ENCODE assay signal across 24 cellular contexts in the genomic region with DNA sequence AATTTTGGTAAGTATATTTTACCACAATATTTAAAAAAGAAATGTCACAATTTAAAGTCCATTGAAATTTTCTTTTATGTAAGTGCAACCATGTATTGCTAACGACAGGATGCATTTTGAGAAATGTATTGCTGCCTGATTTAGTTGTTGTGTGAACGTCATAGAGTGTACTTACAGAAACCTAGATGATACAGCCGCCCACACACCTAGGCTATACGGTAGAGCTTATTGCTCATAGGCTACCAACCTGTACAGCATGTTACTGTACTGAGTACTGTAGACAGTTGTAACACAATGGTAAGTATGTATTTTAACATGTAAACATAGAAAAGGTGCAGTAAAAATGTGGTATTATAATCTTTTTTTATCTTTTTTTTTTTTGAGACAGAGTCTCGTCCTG. TPM values are rescaled to one million over a fixed set of nuclear protein-coding genes. Genes with fewer than 3 reads are reported as not detected.
DNase-seq lines count a peak whose midpoint lies in the region; ATAC-seq and TF ChIP-seq lines count a peak whose summit lies in the region.
"Had no signal": no experiment of that assay in that cellular context is flagged by ENCODE, and none has a peak within 500 bp of the region (broad histone marks: within the 10 kb centered on the region; RNA-seq: fewer than 3 reads in every experiment).

No MANE protein-coding gene starts in this region.

- H3K9me3 ChIP-seq in upper lobe of right lung: no peaks in the 10 kb centered on the region
- H3K9me3 ChIP-seq: gastroesophageal sphincter, prostate gland, transverse colon had no signal

- no peak overlapping the region for H3K27ac ChIP-seq in upper lobe of right lung
- H3K27ac ChIP-seq: gastroesophageal sphincter, prostate gland, skin epidermis, transverse colon had no signal

- no peaks in the 10 kb centered on the region for H3K4me1 ChIP-seq in upper lobe of right lung
- H3K4me1 ChIP-seq: prostate gland had no signal

- H3K27me3 Mint-ChIP-seq in activated CD8-positive, alpha-beta T cell treated with anti-CD3 and anti-CD28 coated beads for 36 hours: no peaks in the 10 kb centered on the region
- no peaks in the 10 kb centered on the region for H3K27me3 Mint-ChIP-seq in activated CD8-positive, alpha-beta T cell treated with anti-CD3 and anti-CD28 coated beads, Interleukin-2, amount 10 ng/mL, durations not matched to agents 7 days and 5 days (ENCODE audit: low read depth)
- no peaks in the 10 kb centered on the region for H3K27me3 Mint-ChIP-seq in activated T-helper 17 cell treated with anti-CD3 and anti-CD28 coated beads, Interleukin-2, amount 50 U/mL, for 72 hours
- H3K27me3 Mint-ChIP-seq: CD8-positive, alpha-beta memory T cell; central memory CD8-positive, alpha-beta T cell; stimulated activated memory B cell treated with anti-CD40 and anti-IgM and Interleukin-4, amounts not matched to agents 10 μg/mL and 1 μg/mL and 100 μg/mL, for 72 hours had no signal

- intact Hi-C loops in activated CD8-positive, alpha-beta T cell treated with anti-CD3 and anti-CD28 coated beads for 36 hours (cut with micrococcal nuclease): no loop called here
- intact Hi-C loops in upper lobe of right lung (cut with DNase I): no loop called here

- H3K4me3 Mint-ChIP-seq in activated CD8-positive, alpha-beta T cell treated with anti-CD3 and anti-CD28 coated beads for 36 hours: no peak overlapping the region
- no peak overlapping the region for H3K4me3 Mint-ChIP-seq in activated CD8-positive, alpha-beta T cell treated with anti-CD3 and anti-CD28 coated beads, Interleukin-2, amount 10 ng/mL, durations not matched to agents 7 days and 5 days
- no peak overlapping the region for H3K4me3 Mint-ChIP-seq in activated T-helper 17 cell treated with anti-CD3 and anti-CD28 coated beads, Interleukin-2, amount 50 U/mL, for 72 hours
- H3K4me3 Mint-ChIP-seq: CD8-positive, alpha-beta memory T cell; central memory CD8-positive, alpha-beta T cell; nephron progenitor cell; stimulated activated memory B cell treated with anti-CD40 and anti-IgM and Interleukin-4, amounts not matched to agents 10 μg/mL and 1 μg/mL and 100 μg/mL, for 72 hours had no signal

- no peak overlapping the region for H3K4me3 ChIP-seq in upper lobe of right lung
- H3K4me3 ChIP-seq: gastroesophageal sphincter, prostate gland, skin epidermis, transverse colon had no signal

- peak; percentile 89 for DNase-seq in activated CD8-positive, alpha-beta T cell treated with anti-CD3 and anti-CD28 coated beads for 36 hours
- DNase-seq in activated CD8-positive, alpha-beta T cell treated with anti-CD3 and anti-CD28 coated beads, Interleukin-2, amount 10 ng/mL, durations not matched to agents 7 days and 5 days: no peak
- DNase-seq in stimulated activated CD4-positive, alpha-beta T cell treated with anti-CD3 and anti-CD28 coated beads, Interleukin-2, amount 100 ng/mL, for 4 hours (ENCODE audit: low read depth): peak; percentile 49
- DNase-seq in stimulated activated CD8-positive, alpha-beta memory T cell treated with anti-CD3 and anti-CD28 coated beads, Interleukin-7, amount 100 ng/mL, for 48 hours (ENCODE audit: extremely low read depth in 1 of 2, low read depth in 1 of 2): peak; percentile 9 to 65
- DNase-seq in upper lobe of right lung (no peak), NCI-H1105 treated with DMSO at 0.1 percent for 48 hours (lab: John Stamatoyannopoulos, UW) (no peak)
- DNase-seq: ACHN; anterior cingulate cortex; CD8-positive, alpha-beta memory T cell; DMS79; effector CD4-positive, alpha-beta T cell; NCI-H2107; NCI-H524; nephron progenitor cell; Right ventricle myocardium superior; transverse colon had no signal

- ATAC-seq in activated CD8-positive, alpha-beta T cell treated with anti-CD3 and anti-CD28 coated beads for 36 hours: peak; percentile 77
- ATAC-seq in activated CD8-positive, alpha-beta T cell treated with anti-CD3 and anti-CD28 coated beads, Interleukin-2, amount 10 ng/mL, durations not matched to agents 7 days and 5 days: no peak
- peak; percentile 95 for ATAC-seq in activated T-helper 17 cell treated with anti-CD3 and anti-CD28 coated beads, Interleukin-2, amount 50 U/mL, for 72 hours (replicated peaks)
- ATAC-seq in upper lobe of right lung (no peak), GM18517 (IDR thresholded peaks at IDR 0.05; ENCODE audit: unreplicated experiment) (no peak)
- ATAC-seq: esophagus mucosa; gastroesophageal sphincter; stimulated activated memory B cell treated with anti-CD40 and anti-IgM and Interleukin-4, amounts not matched to agents 10 μg/mL and 1 μg/mL and 100 μg/mL, for 72 hours had no signal

- no peaks in the 10 kb centered on the region for H3K27me3 ChIP-seq in upper lobe of right lung
- H3K27me3 ChIP-seq: gastroesophageal sphincter, transverse colon had no signal

- peaks cover 65% of the 10 kb centered on the region for H3K4me1 Mint-ChIP-seq in activated CD8-positive, alpha-beta T cell treated with anti-CD3 and anti-CD28 coated beads for 36 hours (ENCODE audit: low read depth)
- peaks cover 28% of the 10 kb centered on the region for H3K4me1 Mint-ChIP-seq in activated CD8-positive, alpha-beta T cell treated with anti-CD3 and anti-CD28 coated beads, Interleukin-2, amount 10 ng/mL, durations not matched to agents 7 days and 5 days (ENCODE audit: low read depth)
- H3K4me1 Mint-ChIP-seq in activated T-helper 17 cell treated with anti-CD3 and anti-CD28 coated beads, Interleukin-2, amount 50 U/mL, for 72 hours: peaks cover 44% of the 10 kb centered on the region

- H3K9me3 Mint-ChIP-seq in activated CD8-positive, alpha-beta T cell treated with anti-CD3 and anti-CD28 coated beads for 36 hours: peaks cover 2% of the 10 kb centered on the region
- no peaks in the 10 kb centered on the region for H3K9me3 Mint-ChIP-seq in activated CD8-positive, alpha-beta T cell treated with anti-CD3 and anti-CD28 coated beads, Interleukin-2, amount 10 ng/mL, durations not matched to agents 7 days and 5 days (ENCODE audit: insufficient read depth)
- no peaks in the 10 kb centered on the region for H3K9me3 Mint-ChIP-seq in activated T-helper 17 cell treated with anti-CD3 and anti-CD28 coated beads, Interleukin-2, amount 50 U/mL, for 72 hours
- H3K9me3 Mint-ChIP-seq: CD8-positive, alpha-beta memory T cell; central memory CD8-positive, alpha-beta T cell; nephron progenitor cell; stimulated activated memory B cell treated with anti-CD40 and anti-IgM and Interleukin-4, amounts not matched to agents 10 μg/mL and 1 μg/mL and 100 μg/mL, for 72 hours had no signal

- H3K27ac Mint-ChIP-seq in activated CD8-positive, alpha-beta T cell treated with anti-CD3 and anti-CD28 coated beads for 36 hours: no peak overlapping the region
- no peak overlapping the region for H3K27ac Mint-ChIP-seq in activated CD8-positive, alpha-beta T cell treated with anti-CD3 and anti-CD28 coated beads, Interleukin-2, amount 10 ng/mL, durations not matched to agents 7 days and 5 days
- no peak overlapping the region for H3K27ac Mint-ChIP-seq in activated T-helper 17 cell treated with anti-CD3 and anti-CD28 coated beads, Interleukin-2, amount 50 U/mL, for 72 hours
- H3K27ac Mint-ChIP-seq: nephron progenitor cell; stimulated activated memory B cell treated with anti-CD40 and anti-IgM and Interleukin-4, amounts not matched to agents 10 μg/mL and 1 μg/mL and 100 μg/mL, for 72 hours had no signal

- CTCF ChIA-PET in activated CD8-positive, alpha-beta T cell treated with anti-CD3 and anti-CD28 coated beads for 36 hours (lab: Charles Lee): interaction anchor here (2.3 kb wide), 1 partner anchor 30 kb away, joined by 7 read pairs; no protein-coding TSS in a partner anchor
- CTCF ChIA-PET in activated CD8-positive, alpha-beta T cell treated with anti-CD3 and anti-CD28 coated beads, Interleukin-2, amount 10 ng/mL, durations not matched to agents 7 days and 5 days (lab: Charles Lee): interaction anchor here (0.9 to 1.4 kb wide), 3 partner anchors 9 to 48 kb away, joined by 3 read pairs; partner anchors contain the start of gene CBL

- POLR2A ChIA-PET in activated CD8-positive, alpha-beta T cell treated with anti-CD3 and anti-CD28 coated beads for 36 hours (lab: Charles Lee): no interaction called here
- POLR2A ChIA-PET in activated CD8-positive, alpha-beta T cell treated with anti-CD3 and anti-CD28 coated beads, Interleukin-2, amount 10 ng/mL, durations not matched to agents 7 days and 5 days (lab: Charles Lee): no interaction called here

- TF ChIP-seq CTCF in activated CD8-positive, alpha-beta T cell treated with anti-CD3 and anti-CD28 coated beads for 36 hours (IDR thresholded peaks at IDR 0.05): no peak
- no peak for TF ChIP-seq CTCF in upper lobe of right lung (IDR thresholded peaks at IDR 0.05)

- no peaks in the 10 kb centered on the region for H3K36me3 ChIP-seq in upper lobe of right lung
- H3K36me3 ChIP-seq: prostate gland, transverse colon had no signal

- H3K36me3 Mint-ChIP-seq in activated CD8-positive, alpha-beta T cell treated with anti-CD3 and anti-CD28 coated beads for 36 hours (ENCODE audit: low read depth): peaks cover 24% of the 10 kb centered on the region
- H3K36me3 Mint-ChIP-seq in activated CD8-positive, alpha-beta T cell treated with anti-CD3 and anti-CD28 coated beads, Interleukin-2, amount 10 ng/mL, durations not matched to agents 7 days and 5 days (ENCODE audit: low read depth): peaks cover 43% of the 10 kb centered on the region
- H3K36me3 Mint-ChIP-seq in activated T-helper 17 cell treated with anti-CD3 and anti-CD28 coated beads, Interleukin-2, amount 50 U/mL, for 72 hours (ENCODE audit: low read depth): peaks cover 15% of the 10 kb centered on the region

RNA-seq across cellular contexts. Expression of gene CBL, which starts 48.1 kb away (rescaled TPM):
- 10 to 100 TPM; 27.0 to 27.5 TPM for total RNA-seq in activated CD8-positive, alpha-beta T cell treated with anti-CD3 and anti-CD28 coated beads for 36 hours
- total RNA-seq in activated CD8-positive, alpha-beta T cell treated with anti-CD3 and anti-CD28 coated beads, Interleukin-2, amount 10 ng/mL, durations not matched to agents 7 days and 5 days: 10 to 100 TPM; 43.6 to 43.7 TPM
- 10 to 100 TPM; 35.9 to 41.7 TPM for total RNA-seq in activated T-helper 17 cell treated with anti-CD3 and anti-CD28 coated beads, Interleukin-2, amount 50 U/mL, for 72 hours
- total RNA-seq in upper lobe of right lung: 30.0 TPM

Comparison
In these comparisons a context has a peak if more than half of its experiments do, and no peak if none do; other contexts are left out.
1. ATAC-seq: peak in activated CD8-positive, alpha-beta T cell treated with anti-CD3 and anti-CD28 coated beads for 36 hours (single experiment) and activated T-helper 17 cell treated with anti-CD3 and anti-CD28 coated beads, Interleukin-2, amount 50 U/mL, for 72 hours (single experiment); none in activated CD8-positive, alpha-beta T cell treated with anti-CD3 and anti-CD28 coated beads, Interleukin-2, amount 10 ng/mL, durations not matched to agents 7 days and 5 days (single experiment), upper lobe of right lung (single experiment) and GM18517 (single experiment).
2. DNase-seq: peak in activated CD8-positive, alpha-beta T cell treated with anti-CD3 and anti-CD28 coated beads for 36 hours (single experiment), stimulated activated CD4-positive, alpha-beta T cell treated with anti-CD3 and anti-CD28 coated beads, Interleukin-2, amount 100 ng/mL, for 4 hours (single experiment) and stimulated activated CD8-positive, alpha-beta memory T cell treated with anti-CD3 and anti-CD28 coated beads, Interleukin-7, amount 100 ng/mL, for 48 hours (2 of 2); none in activated CD8-positive, alpha-beta T cell treated with anti-CD3 and anti-CD28 coated beads, Interleukin-2, amount 10 ng/mL, durations not matched to agents 7 days and 5 days (single experiment), upper lobe of right lung (single experiment) and NCI-H1105 treated with DMSO at 0.1 percent for 48 hours (single experiment).